Comparison of ENCODE assay signal across 8 cellular contexts in genomic region chr19:48203227-48203793, GRCh38. TPM values are rescaled to one million over a fixed set of nuclear protein-coding genes. Genes with fewer than 3 reads are reported as not detected.
DNase-seq lines count a peak whose midpoint lies in the region; ATAC-seq, FAIRE-seq and TF ChIP-seq lines count a peak whose summit lies in the region.

No MANE protein-coding gene starts in this region.

- H3K36me3 ChIP-seq in HUES6 (ENCODE audit: control insufficient read depth, insufficient read depth, low read length) = no peaks in the 10 kb centered on the region
- no peaks in the 10 kb centered on the region for H3K36me3 ChIP-seq in naive thymus-derived CD4-positive, alpha-beta T cell (ENCODE audit: control insufficient read depth in 2 of 3, insufficient read depth in 3 of 3, low read length in 3 of 3)

- H3K4me1 ChIP-seq in HUES6 (ENCODE audit: control insufficient read depth, insufficient read depth, low read length) = peaks cover 4% of the 10 kb centered on the region; the same call in 1 of the 2 replicates
- H3K4me1 ChIP-seq in naive thymus-derived CD4-positive, alpha-beta T cell (ENCODE audit: control insufficient read depth in 2 of 2, insufficient read depth in 2 of 2, low read length in 2 of 2) = peaks cover 8 to 19% of the 10 kb centered on the region in 2 donors

- POLR2A ChIA-PET in CD4-positive, alpha-beta T cell (lab: Charles Lee) = interaction anchor here (0.6 to 3.9 kb wide), 25 partner anchors 9 to 188 kb away, joined by 3 to 37 read pairs (median 4); partner anchors contain the start of genes CARD8, KDELR1, LIG1 and PLA2G4C
- POLR2A ChIA-PET in naive thymus-derived CD4-positive, alpha-beta T cell (lab: Charles Lee) = interaction anchor here (0.5 to 3.6 kb wide), 28 partner anchors 8 to 1308 kb away, joined by 3 to 21 read pairs (median 4); partner anchors contain the start of genes CARD8, DHDH, KDELR1 and LIG1

- no peak for TF ChIP-seq CTCF in CD4-positive, alpha-beta T cell (IDR thresholded peaks at IDR 0.05)

- peaks cover 2% of the 10 kb centered on the region for H3K36me3 Mint-ChIP-seq in CD4-positive, alpha-beta T cell (ENCODE audit: low read depth)
- H3K36me3 Mint-ChIP-seq in naive thymus-derived CD4-positive, alpha-beta T cell = peaks cover 0 to 10% (median 0%) of the 10 kb centered on the region in 5 donors

- no peak overlapping the region for H3K27ac Mint-ChIP-seq in CD4-positive, alpha-beta T cell
- H3K27ac Mint-ChIP-seq in naive thymus-derived CD4-positive, alpha-beta T cell = no peak overlapping the region

- peak overlapping the region; percentile 62 for H3K4me3 ChIP-seq in HUES6 (ENCODE audit: low read depth, low read length)
- peak overlapping the region; percentile 73 for H3K4me3 ChIP-seq in naive thymus-derived CD4-positive, alpha-beta T cell (ENCODE audit: low read length)

- H3K9ac ChIP-seq in HUES6 (ENCODE audit: low read length) = peak overlapping the region; percentile 12

- CTCF ChIA-PET in CD4-positive, alpha-beta T cell (lab: Charles Lee) = interaction anchor here (0.6 to 4.4 kb wide), 7 partner anchors 13 to 914 kb away, joined by 3 to 29 read pairs (median 4); partner anchors contain the start of gene CARD8
- CTCF ChIA-PET in naive thymus-derived CD4-positive, alpha-beta T cell (lab: Charles Lee) = interaction anchor here (0.6 to 2.8 kb wide), 10 partner anchors 9 to 1377 kb away, joined by 3 to 17 read pairs (median 4); partner anchors contain the start of gene NOSIP

- peak overlapping the region; percentile 49 for H3K27ac ChIP-seq in CD4-positive, alpha-beta T cell (ENCODE audit: low read depth, low read length)
- peak overlapping the region; percentile 11; the same call in 1 of the 2 replicates for H3K27ac ChIP-seq in HUES6 (ENCODE audit: low read depth, low read length)
- H3K27ac ChIP-seq in caudate nucleus (ENCODE audit: low read depth, low read length) = peak overlapping the region; percentile 74
- H3K27ac ChIP-seq in naive thymus-derived CD4-positive, alpha-beta T cell (ENCODE audit: low read depth, low read length) = peak overlapping the region; percentile 81

- H3K4me3 Mint-ChIP-seq in CD4-positive, alpha-beta T cell = no peak overlapping the region
- no peak overlapping the region for H3K4me3 Mint-ChIP-seq in naive thymus-derived CD4-positive, alpha-beta T cell

- FAIRE-seq in HTR-8/SVneo (lab: Jason Lieb, UNC) = no peak

- H3K27me3 Mint-ChIP-seq in CD4-positive, alpha-beta T cell = no peaks in the 10 kb centered on the region
- H3K27me3 Mint-ChIP-seq in naive thymus-derived CD4-positive, alpha-beta T cell = no peaks in the 10 kb centered on the region

- H3K27me3 ChIP-seq in CD4-positive, alpha-beta T cell (ENCODE audit: control insufficient read depth, insufficient read depth, low read length) = no peaks in the 10 kb centered on the region
- no peaks in the 10 kb centered on the region for H3K27me3 ChIP-seq in HUES6 (ENCODE audit: control insufficient read depth, insufficient read depth, low read length)
- no peaks in the 10 kb centered on the region for H3K27me3 ChIP-seq in naive thymus-derived CD4-positive, alpha-beta T cell (ENCODE audit: control insufficient read depth in 2 of 2, insufficient read depth in 2 of 2, low read length in 2 of 2)

- H3K9me3 ChIP-seq in CD4-positive, alpha-beta T cell (ENCODE audit: control insufficient read depth, low read length) = no peaks in the 10 kb centered on the region
- H3K9me3 ChIP-seq in HUES6 (ENCODE audit: control insufficient read depth, insufficient read depth, low read depth, low read length) = no peaks in the 10 kb centered on the region
- H3K9me3 ChIP-seq in naive thymus-derived CD4-positive, alpha-beta T cell (ENCODE audit: control insufficient read depth in 2 of 3, low read length in 3 of 3) = no peaks in the 10 kb centered on the region

- H3K9me3 Mint-ChIP-seq in CD4-positive, alpha-beta T cell = no peaks in the 10 kb centered on the region
- H3K9me3 Mint-ChIP-seq in naive thymus-derived CD4-positive, alpha-beta T cell = peaks cover 0 to 1% (median 0%) of the 10 kb centered on the region in 11 donors

- intact Hi-C loops in CD4-positive, alpha-beta T cell (cut with DNase I, micrococcal nuclease) = loop anchor here (2.0 to 5.0 kb wide), 4 partner anchors 33 to 57 kb away; partner anchors contain the start of genes LIG1 (in 1 of the 2) and ZSWIM9 (in 1 of the 2)
- intact Hi-C loops in naive thymus-derived CD4-positive, alpha-beta T cell (cut with micrococcal nuclease) = loop anchor here (1.0 to 5.0 kb wide), 3 partner anchors 33 to 119 kb away; partner anchors contain the start of genes LIG1 (in 2 of the 2) and ZSWIM9 (in 2 of the 2)

- H3K4me1 Mint-ChIP-seq in CD4-positive, alpha-beta T cell (ENCODE audit: low read depth) = peaks cover 21% of the 10 kb centered on the region
- H3K4me1 Mint-ChIP-seq in naive thymus-derived CD4-positive, alpha-beta T cell = peaks cover 4 to 32% (median 16%) of the 10 kb centered on the region in 7 donors

- no peak for ATAC-seq in CD4-positive, alpha-beta T cell (ENCODE audit: poor library complexity)
- no peak for ATAC-seq in naive thymus-derived CD4-positive, alpha-beta T cell
- no peak for ATAC-seq in GM21360 (IDR thresholded peaks at IDR 0.05; ENCODE audit: unreplicated experiment)
- no peak for ATAC-seq in GM18520 (IDR thresholded peaks at IDR 0.05; ENCODE audit: unreplicated experiment)
- no peak for ATAC-seq in GM19395 (IDR thresholded peaks at IDR 0.05; ENCODE audit: unreplicated experiment)

- DNase-seq in CD4-positive, alpha-beta T cell = no peak
- DNase-seq in caudate nucleus (lab: John Stamatoyannopoulos, UW) (no peak), HTR-8/SVneo (ENCODE audit: insufficient read length, low spot score) (no peak)
- no peak for DNase-seq in naive thymus-derived CD4-positive, alpha-beta T cell

RNA-seq across cellular contexts. Expression of gene ZSWIM9, which starts 32.8 kb away (rescaled TPM):
- total RNA-seq in CD4-positive, alpha-beta T cell = 1 to 10 TPM; 2.5 to 3.1 TPM
- total RNA-seq in naive thymus-derived CD4-positive, alpha-beta T cell = 10 to 100 TPM in 1 of 5 experiments, 1 to 10 TPM in 4; 5.0 to 11.6 (median 7.4) TPM
- 1 to 10 TPM in 1 of 2 donors, under 1 TPM in 1; 0.82 to 1.0 TPM for polyA plus RNA-seq in naive thymus-derived CD4-positive, alpha-beta T cell

RNA-seq across cellular contexts. Expression of gene LIG1, which starts 33.2 kb away (rescaled TPM):
- total RNA-seq in CD4-positive, alpha-beta T cell = 10 to 100 TPM; 62.8 to 70.7 TPM
- total RNA-seq in naive thymus-derived CD4-positive, alpha-beta T cell = 100 to 1,000 TPM in 4 of 5 experiments, 10 to 100 TPM in 1; 61.0 to 134 (median 122) TPM
- 10 to 100 TPM; 38.1 to 44.6 TPM for polyA plus RNA-seq in naive thymus-derived CD4-positive, alpha-beta T cell

RNA-seq across cellular contexts. Expression of gene CARD8, which starts 52.4 kb away (rescaled TPM):
- 10 to 100 TPM; 71.1 to 73.1 TPM for total RNA-seq in CD4-positive, alpha-beta T cell
- total RNA-seq in naive thymus-derived CD4-positive, alpha-beta T cell = 100 to 1,000 TPM; 104 to 301 (median 182) TPM
- 100 to 1,000 TPM in 1 of 2 donors, 10 to 100 TPM in 1; 73.6 to 101 TPM for polyA plus RNA-seq in naive thymus-derived CD4-positive, alpha-beta T cell

Comparison
In these comparisons a context has a peak if more than half of its experiments do, and no peak if none do; other contexts are left out.
1. H3K27ac ChIP-seq: peak in every context shown above with its lines; median percentile 81 in naive thymus-derived CD4-positive, alpha-beta T cell; 74 in caudate nucleus; 49 in CD4-positive, alpha-beta T cell; 11 in HUES6.